Comparison of ENCODE assay signal across 8 cellular contexts in the genomic region with DNA sequence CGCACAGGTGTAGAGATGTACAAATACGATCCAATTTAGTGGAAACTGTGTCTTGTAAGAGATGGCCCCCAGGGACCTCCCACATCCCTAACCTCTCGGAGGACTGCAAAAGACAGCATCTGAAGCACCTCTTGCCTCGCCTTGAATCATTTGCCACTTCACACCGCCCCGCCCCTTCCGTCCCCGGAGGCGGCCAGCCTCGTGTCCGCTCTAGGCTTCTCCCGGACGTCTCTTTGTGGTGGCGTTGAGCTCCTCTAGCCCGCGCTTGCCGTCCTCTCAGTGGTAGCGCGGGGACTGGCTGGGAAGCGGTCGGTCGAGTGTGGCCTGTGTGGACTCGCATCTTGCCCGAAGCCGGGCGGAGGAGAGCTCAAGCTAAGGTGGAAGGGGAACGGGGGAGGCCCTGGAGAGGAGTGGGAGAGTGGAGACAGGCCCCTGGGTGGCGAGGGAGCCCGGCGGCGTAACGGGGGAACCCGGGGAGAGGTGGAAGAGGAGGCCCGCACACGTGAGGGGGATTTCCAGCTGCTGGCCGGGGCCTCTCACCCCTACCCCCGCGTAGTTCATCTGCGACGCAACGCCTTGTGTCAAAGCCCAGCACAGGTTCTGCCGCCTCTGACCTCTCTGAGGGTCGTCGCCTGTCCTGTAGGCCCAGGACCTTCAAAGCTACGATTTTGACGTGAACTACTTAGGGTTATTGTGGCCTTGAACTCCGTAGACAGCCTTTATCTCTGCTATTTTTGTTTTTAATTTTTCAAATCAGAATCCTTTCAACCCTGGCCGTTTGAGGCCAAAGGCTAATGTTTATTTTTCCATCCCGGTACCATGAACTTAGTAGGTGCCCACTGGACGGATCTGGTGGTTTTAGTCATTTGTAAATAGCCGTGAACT. TPM values are rescaled to one million over a fixed set of nuclear protein-coding genes. Genes with fewer than 3 reads are reported as not detected.
DNase-seq lines count a peak whose midpoint lies in the region; ATAC-seq lines count a peak whose summit lies in the region.

A gene (plus strand): TSS at position 279 of the 885 bp plus-strand sequence. CDS start 7,845 bp downstream, outside the sequence.

- H3K36me3 ChIP-seq in CD8-positive, alpha-beta memory T cell (ENCODE audit: insufficient read depth, low read length), result no peaks in the 10 kb centered on the region
- no peaks in the 10 kb centered on the region for H3K36me3 ChIP-seq in effector memory CD4-positive, alpha-beta T cell (ENCODE audit: control insufficient read depth, insufficient read depth, low read length)

- H3K9me3 ChIP-seq in CD8-positive, alpha-beta memory T cell (ENCODE audit: low read length), result no peaks in the 10 kb centered on the region
- H3K9me3 ChIP-seq in effector memory CD4-positive, alpha-beta T cell (ENCODE audit: control insufficient read depth, low read length), result no peaks in the 10 kb centered on the region

- POLR2A ChIA-PET in CD8-positive, alpha-beta memory T cell (lab: Charles Lee), result interaction anchor here (0.6 kb wide), 1 partner anchor 77 kb away, joined by 4 read pairs; no protein-coding TSS in a partner anchor
- POLR2A ChIA-PET in activated CD8-positive, alpha-beta memory T cell treated with anti-CD3 and anti-CD28 coated beads for 36 hours (lab: Charles Lee), result interaction anchor here (1.3 kb wide), 1 partner anchor 11 kb away, joined by 4 read pairs; no protein-coding TSS in a partner anchor

- H3K27ac Mint-ChIP-seq in CD8-positive, alpha-beta memory T cell, result peak within 1 kb of the TSS; percentile 99 to 100 (median 100)

- H3K36me3 Mint-ChIP-seq in CD8-positive, alpha-beta memory T cell, result peaks cover 0 to 15% (median 2%) of the 10 kb centered on the region in 3 donors

- H3K9me3 Mint-ChIP-seq in CD8-positive, alpha-beta memory T cell, result no peaks in the 10 kb centered on the region

- H3K4me3 Mint-ChIP-seq in CD8-positive, alpha-beta memory T cell, result peak within 1 kb of the TSS; percentile 96 to 100 (median 99)

- no peaks in the 10 kb centered on the region for H3K27me3 ChIP-seq in CD8-positive, alpha-beta memory T cell (ENCODE audit: insufficient read depth, low read length, poor library complexity, severe bottlenecking)
- H3K27me3 ChIP-seq in effector memory CD4-positive, alpha-beta T cell (replicated peaks; ENCODE audit: control insufficient read depth, insufficient read depth, low read length, poor library complexity, severe bottlenecking), result no peaks in the 10 kb centered on the region

- H3K27me3 Mint-ChIP-seq in CD8-positive, alpha-beta memory T cell, result peaks cover 3 to 10% of the 10 kb centered on the region in 2 donors

- CTCF ChIA-PET in CD8-positive, alpha-beta memory T cell (lab: Charles Lee), result interaction anchor here (1.0 to 1.7 kb wide), 5 partner anchors 12 to 127 kb away, joined by 3 to 6 read pairs (median 3); no protein-coding TSS in a partner anchor
- CTCF ChIA-PET in activated CD8-positive, alpha-beta memory T cell treated with anti-CD3 and anti-CD28 coated beads for 36 hours (lab: Charles Lee), result interaction anchor here (1.0 kb wide), 1 partner anchor 18 kb away, joined by 3 read pairs; no protein-coding TSS in a partner anchor

- peak; percentile 97 for ATAC-seq in GM19468 (IDR thresholded peaks at IDR 0.05; ENCODE audit: extremely low read depth, unreplicated experiment)

- peak within 1 kb of the TSS; percentile 64 for H3K4me3 ChIP-seq in CD8-positive, alpha-beta memory T cell (ENCODE audit: low read length)
- H3K4me3 ChIP-seq in effector memory CD4-positive, alpha-beta T cell (ENCODE audit: insufficient read depth, low read depth, low read length, poor library complexity, severe bottlenecking), result peak within 1 kb of the TSS; percentile 71

- peak within 1 kb of the TSS; percentile 83 for H3K27ac ChIP-seq in CD8-positive, alpha-beta memory T cell (ENCODE audit: low read depth, low read length)
- peak within 1 kb of the TSS; percentile 87 for H3K27ac ChIP-seq in effector memory CD4-positive, alpha-beta T cell (ENCODE audit: insufficient read depth, low read length, poor library complexity, severe bottlenecking)

- H3K4me1 ChIP-seq in CD8-positive, alpha-beta memory T cell (ENCODE audit: insufficient read depth, low read length), result peaks cover 48% of the 10 kb centered on the region
- H3K4me1 ChIP-seq in effector memory CD4-positive, alpha-beta T cell (ENCODE audit: control insufficient read depth, insufficient read depth, low read length, poor library complexity, severe bottlenecking), result peaks cover 20% of the 10 kb centered on the region

- peak; percentile 77 to 89 (median 86) for DNase-seq in CD8-positive, alpha-beta memory T cell
- DNase-seq in HS-5 (ENCODE audit: low read depth), result peak; percentile 84
- DNase-seq in NK-92 treated with Interleukin-12 subunit alpha and Interleukin-12 subunit beta, amount 100 ng/mL, for 24 hours (lab: John Stamatoyannopoulos, UW), result peak; percentile 87
- peak; percentile 71 to 78 (median 77) for DNase-seq in effector memory CD4-positive, alpha-beta T cell
- peak; percentile 97 for DNase-seq in medulla oblongata (ENCODE audit: extremely low spot score)
- peak; percentile 82 for DNase-seq in stimulated activated CD8-positive, alpha-beta memory T cell treated with anti-CD3 and anti-CD28 coated beads, Interleukin-12 subunit alpha, Interleukin-12 subunit beta, amount 100 ng/mL, for 1 hour (ENCODE audit: low read depth)

- peaks cover 46 to 60% (median 56%) of the 10 kb centered on the region in 3 donors for H3K4me1 Mint-ChIP-seq in CD8-positive, alpha-beta memory T cell

RNA-seq across cellular contexts. Expression of the gene that starts here (rescaled TPM):
- total RNA-seq in CD8-positive, alpha-beta memory T cell, result 10 to 100 TPM; 39.6 to 42.2 TPM
- 85.9 TPM for polyA plus RNA-seq in CD8-positive, alpha-beta memory T cell
- 10 to 100 TPM; 29.7 to 33.9 TPM for total RNA-seq in activated CD8-positive, alpha-beta memory T cell treated with anti-CD3 and anti-CD28 coated beads for 36 hours

Comparison
In these comparisons a context has a peak if more than half of its experiments do, and no peak if none do; other contexts are left out.
1. Peak in every context shown above with its lines: DNase-seq, ATAC-seq, H3K4me3 ChIP-seq and H3K27ac ChIP-seq.